Comparison of ENCODE assay signal across 14 cellular contexts in the genomic region with DNA sequence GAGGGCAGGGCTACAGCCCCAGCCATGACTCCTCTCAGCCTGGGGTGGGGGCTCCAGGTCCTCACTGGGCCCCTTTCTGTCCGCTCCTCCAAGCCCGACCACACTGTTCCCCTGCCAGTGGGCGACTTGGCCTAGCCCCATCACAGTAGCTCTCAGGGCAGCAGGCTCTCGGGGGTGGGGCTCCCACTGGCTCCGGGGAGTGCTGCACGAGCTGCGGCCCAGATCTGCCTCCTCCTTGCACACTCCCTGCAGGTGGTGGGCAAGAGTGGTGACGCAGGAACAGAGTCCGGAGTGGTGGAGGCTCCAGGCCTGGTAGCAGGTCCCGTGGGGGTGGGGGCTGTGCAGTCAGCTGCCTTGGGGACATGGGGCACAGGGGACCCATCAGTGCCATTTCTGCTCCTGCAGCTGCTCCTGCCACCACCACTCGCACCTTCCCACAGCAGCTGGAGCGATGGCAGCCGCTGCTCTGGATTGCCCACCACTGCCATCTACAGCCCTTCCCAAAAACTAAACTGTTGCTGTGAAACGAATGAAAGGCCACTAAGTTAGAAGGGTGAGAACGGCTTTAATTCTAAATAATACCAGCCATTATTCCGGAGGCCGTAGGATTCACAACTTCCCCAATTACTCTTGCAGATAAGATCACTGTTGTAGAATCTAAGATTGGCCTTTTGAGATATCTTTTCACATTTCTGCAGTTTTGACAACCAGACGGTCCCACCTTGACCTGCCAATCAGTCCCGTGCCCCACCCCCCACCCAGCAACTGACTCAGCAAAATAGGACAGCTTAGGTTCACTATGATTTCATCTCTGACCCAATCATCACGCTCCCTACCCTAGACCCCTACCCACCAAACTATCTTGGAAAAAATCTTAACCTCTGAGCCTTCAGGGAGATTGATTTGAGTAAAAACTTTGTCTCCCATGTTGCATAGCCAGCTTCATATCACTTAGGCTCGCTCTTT.
DNase-seq lines count a peak whose midpoint lies in the region; ATAC-seq and TF ChIP-seq lines count a peak whose summit lies in the region.
"Had no signal": no experiment of that assay in that cellular context is flagged by ENCODE, and none has a peak within 500 bp of the region (broad histone marks: within the 10 kb centered on the region; RNA-seq: fewer than 3 reads in every experiment).

No MANE protein-coding gene starts in this region.

- no peak overlapping the region for H3K23ac ChIP-seq in mesendoderm (ENCODE audit: low read length)

- DNase-seq in COR-L47 (lab: John Stamatoyannopoulos, UW) (peak; percentile 21), HuH-7 (ENCODE audit: low spot score) (peak; percentile 5), mesendoderm (peak; percentile 71), mucosa of gallbladder (ENCODE audit: low spot score) (no peak), GM10266 (ENCODE audit: extremely low spot score) (no peak)
- DNase-seq in central memory CD4-positive, alpha-beta T cell = no peak
- DNase-seq: activated CD4-positive, alpha-beta memory T cell treated with anti-CD3 and anti-CD28 coated beads, Interleukin-2, amount 10 ng/mL, durations not matched to agents 7 days and 5 days; adrenal gland; C1 segment of cervical spinal cord; NCI-H2029 had no signal

- H3K4me3 Mint-ChIP-seq in brain = no peak overlapping the region
- H3K4me3 Mint-ChIP-seq: activated CD4-positive, alpha-beta memory T cell treated with anti-CD3 and anti-CD28 coated beads, Interleukin-2, amount 10 ng/mL, durations not matched to agents 7 days and 5 days had no signal

- H3K9me3 Mint-ChIP-seq in brain = peaks cover 0 to 10% (median 8%) of the 10 kb centered on the region in 5 experiments

- no peak overlapping the region for H3K4ac ChIP-seq in mesendoderm (ENCODE audit: low read depth, low read length)

- H3K4me1 ChIP-seq in mesendoderm (ENCODE audit: control insufficient read depth, low read depth, low read length) = no peaks in the 10 kb centered on the region
- H3K4me1 ChIP-seq: adrenal gland had no signal

- no peak overlapping the region for H3K4me2 ChIP-seq in mesendoderm (ENCODE audit: low read length)

- no peak for ATAC-seq in GM19467 (IDR thresholded peaks at IDR 0.05; ENCODE audit: unreplicated experiment)
- ATAC-seq: GM12878 had no signal

- no peak overlapping the region for H3K4me3 ChIP-seq in mesendoderm (ENCODE audit: low read length)
- H3K4me3 ChIP-seq: adrenal gland, GM12878 had no signal

- no peak overlapping the region for H2BK15ac ChIP-seq in mesendoderm (replicated peaks; ENCODE audit: low read depth)

- H4K5ac ChIP-seq in mesendoderm (ENCODE audit: low read length) = no peak overlapping the region

- H2AK5ac ChIP-seq in mesendoderm (ENCODE audit: low read length) = no peak overlapping the region

- no peak overlapping the region for H3K27ac ChIP-seq in mesendoderm (ENCODE audit: low read depth, low read length)
- H3K27ac ChIP-seq: adrenal gland, epithelial cell of prostate had no signal

- peaks cover 9% of the 10 kb centered on the region for H3K36me3 Mint-ChIP-seq in brain

- no peaks in the 10 kb centered on the region for H3K79me1 ChIP-seq in mesendoderm (ENCODE audit: low read length)

- H3K56ac ChIP-seq in mesendoderm (ENCODE audit: low read length) = peak overlapping the region; percentile 34

- H3K9ac ChIP-seq in mesendoderm (ENCODE audit: low read length) = no peak overlapping the region

- H3K36me3 ChIP-seq in mesendoderm (ENCODE audit: control insufficient read depth, insufficient read depth, low read length) = no peaks in the 10 kb centered on the region
- H3K36me3 ChIP-seq: adrenal gland had no signal

- H2BK5ac ChIP-seq in mesendoderm (ENCODE audit: low read length) = no peak overlapping the region

- TF ChIP-seq CTCF in brain (conservative IDR thresholded peaks at IDR 0.05) (peak; percentile 22 to 64), GM10266 (IDR thresholded peaks at IDR 0.05; ENCODE audit: control insufficient read depth, insufficient read depth, low read depth, missing control alignments) (no peak)

- no peaks in the 10 kb centered on the region for H3K4me1 Mint-ChIP-seq in brain
- H3K4me1 Mint-ChIP-seq: activated CD4-positive, alpha-beta memory T cell treated with anti-CD3 and anti-CD28 coated beads, Interleukin-2, amount 10 ng/mL, durations not matched to agents 7 days and 5 days had no signal

- H3K79me2 ChIP-seq in mesendoderm (ENCODE audit: control insufficient read depth, insufficient read depth, low read length) = no peaks in the 10 kb centered on the region

- H3K27me3 ChIP-seq in mesendoderm (ENCODE audit: insufficient read depth, low read length, poor library complexity) = no peaks in the 10 kb centered on the region
- H3K27me3 ChIP-seq: adrenal gland had no signal

- H4K8ac ChIP-seq in mesendoderm (ENCODE audit: low read depth, low read length) = no peak overlapping the region

- peak overlapping the region; percentile 22 for H3K18ac ChIP-seq in mesendoderm (ENCODE audit: low read length)

- H2BK120ac ChIP-seq in mesendoderm (ENCODE audit: low read depth, low read length) = no peak overlapping the region

- no peak overlapping the region for H3K27ac Mint-ChIP-seq in brain
- H3K27ac Mint-ChIP-seq: activated CD4-positive, alpha-beta memory T cell treated with anti-CD3 and anti-CD28 coated beads, Interleukin-2, amount 10 ng/mL, durations not matched to agents 7 days and 5 days had no signal

- peaks cover 3% of the 10 kb centered on the region for H3K27me3 Mint-ChIP-seq in brain
- H3K27me3 Mint-ChIP-seq: activated CD4-positive, alpha-beta memory T cell treated with anti-CD3 and anti-CD28 coated beads, Interleukin-2, amount 10 ng/mL, durations not matched to agents 7 days and 5 days had no signal

- no CpG with 5 or more reads among the region's 21 CpGs for WGBS in mesendoderm (ENCODE audit: extremely low coverage, insufficient coverage, low lambda C conversion rate)

Comparison
In these comparisons a context has a peak if more than half of its experiments do, and no peak if none do; other contexts are left out.
1. DNase-seq: peak in COR-L47 (single experiment), HuH-7 (single experiment) and mesendoderm (single experiment); none in mucosa of gallbladder (single experiment), GM10266 (single experiment) and central memory CD4-positive, alpha-beta T cell (single experiment).